24 cellular contexts compared by ENCODE assay signal in genomic region chr11:12950681-12951080, GRCh38. TPM values are rescaled to one million over a fixed set of nuclear protein-coding genes. Genes with fewer than 3 reads are reported as not detected.
DNase-seq lines count a peak whose midpoint lies in the region; ATAC-seq, FAIRE-seq and TF ChIP-seq lines count a peak whose summit lies in the region.
"Had no signal": no experiment of that assay in that cellular context is flagged by ENCODE, and none has a peak within 500 bp of the region (broad histone marks: within the 10 kb centered on the region; RNA-seq: fewer than 3 reads in every experiment).

No MANE protein-coding gene starts in this region.

- no peaks in the 10 kb centered on the region for H3K36me3 ChIP-seq in hepatocyte (replicated peaks; ENCODE audit: insufficient read depth, low read depth)
- H3K36me3 ChIP-seq: spleen had no signal

- no peak overlapping the region for H3K4me2 ChIP-seq in hepatocyte

- no peaks in the 10 kb centered on the region for H3K9me2 ChIP-seq in hepatocyte (replicated peaks; ENCODE audit: insufficient read depth)

- TF ChIP-seq CTCF in choroid plexus epithelial cell (conservative IDR thresholded peaks at IDR 0.05; ENCODE audit: low read depth, low read length) = no peak
- TF ChIP-seq CTCF in hepatocyte (IDR thresholded peaks at IDR 0.05; ENCODE audit: poor library complexity) = no peak

- no peak for FAIRE-seq in GM12892 (lab: Jason Lieb, UNC)
- FAIRE-seq: kidney had no signal

- H3K9me3 ChIP-seq in hepatocyte (ENCODE audit: low read depth) = peaks cover 11% of the 10 kb centered on the region

- DNase-seq in NCI-H2171 treated with DMSO at 0.1 percent for 48 hours (lab: John Stamatoyannopoulos, UW) (peak; percentile 10), NCI-H2171 (lab: John Stamatoyannopoulos, UW) (no peak), OCI-M1 (lab: John Stamatoyannopoulos, UW) (peak; percentile 52), choroid plexus epithelial cell (ENCODE audit: low read depth) (peak; percentile 43), skeletal muscle cell (ENCODE audit: low read depth) (peak; percentile 13), hepatocyte (ENCODE audit: low spot score) (no peak), GM12892 (ENCODE audit: insufficient read length) (no peak)
- DNase-seq: activated CD4-positive, alpha-beta T cell treated with anti-CD3 and anti-CD28 coated beads, Interleukin-2, amount 10 ng/mL, durations not matched to agents 24 days and 14 days; activated CD8-positive, alpha-beta memory T cell treated with anti-CD3 and anti-CD28 coated beads, Interleukin-2, amount 10 ng/mL, durations not matched to agents 7 days and 5 days; kidney; NCI-H1694; NCI-H446; occipital lobe; Right ventricle myocardium superior; spleen; T-helper 1 cell had no signal

- H4K20me1 ChIP-seq in hepatocyte (ENCODE audit: insufficient read depth, poor library complexity, severe bottlenecking) = no peaks in the 10 kb centered on the region

- H3K27ac ChIP-seq in hepatocyte = no peak overlapping the region
- H3K27ac ChIP-seq: coronary artery, HL-60, spleen had no signal

- no peaks in the 10 kb centered on the region for H3K4me1 ChIP-seq in hepatocyte (ENCODE audit: insufficient read depth)
- H3K4me1 ChIP-seq: spleen had no signal

- no peak for TF ChIP-seq POLR2A in GM12892 (IDR thresholded peaks at IDR 0.05; ENCODE audit: low read depth, low read length)

- no peaks in the 10 kb centered on the region for H3K79me2 ChIP-seq in hepatocyte

- H3K27me3 ChIP-seq in hepatocyte = no peaks in the 10 kb centered on the region

- no peak overlapping the region for H2AFZ ChIP-seq in hepatocyte

- no peak for ATAC-seq in HG03469 (IDR thresholded peaks at IDR 0.05; ENCODE audit: unreplicated experiment)
- ATAC-seq: activated CD8-positive, alpha-beta memory T cell treated with anti-CD3 and anti-CD28 coated beads, Interleukin-2, amount 10 ng/mL, durations not matched to agents 7 days and 5 days; activated naive CD4-positive, alpha-beta T cell treated with anti-CD3 and anti-CD28 coated beads, Interleukin-2, amount 50 U/mL, for 72 hours had no signal

- H3K4me3 ChIP-seq in choroid plexus epithelial cell (ENCODE audit: low read depth, low read length) = no peak overlapping the region
- no peak overlapping the region for H3K4me3 ChIP-seq in skeletal muscle cell (ENCODE audit: low read depth, low read length)
- no peak overlapping the region for H3K4me3 ChIP-seq in hepatocyte
- H3K4me3 ChIP-seq: coronary artery, lung, spleen had no signal

- 97% methylated on average over 1 of the region's 1 CpG for WGBS in hepatocyte (ENCODE audit: low lambda C conversion rate, missing lambda C conversion rate)

RNA-seq across cellular contexts. Expression of gene RASSF10, which starts 58.4 kb away (rescaled TPM):
- total RNA-seq in hepatocyte = 9.5 and 9.6 TPM in 2 replicates
- 0.17 and 0.53 TPM in 2 replicates for polyA plus RNA-seq in hepatocyte
- polyA plus RNA-seq in GM12892 (2012; ENCODE audit: missing spikeins) = not detected
- total RNA-seq: A172; activated CD4-positive, alpha-beta T cell treated with anti-CD3 and anti-CD28 coated beads, Interleukin-2, amount 10 ng/mL, durations not matched to agents 24 days and 14 days; activated CD8-positive, alpha-beta memory T cell treated with anti-CD3 and anti-CD28 coated beads, Interleukin-2, amount 10 ng/mL, durations not matched to agents 7 days and 5 days; activated naive CD4-positive, alpha-beta T cell treated with anti-CD3 and anti-CD28 coated beads, Interleukin-2, amount 50 U/mL, for 72 hours; spleen had no signal
- polyA plus RNA-seq: BJ, IgD-negative memory B cell, spleen had no signal

Comparison
In these comparisons a context has a peak if more than half of its experiments do, and no peak if none do; other contexts are left out.
1. DNase-seq: peak in NCI-H2171 treated with DMSO at 0.1 percent for 48 hours (single experiment), OCI-M1 (single experiment), choroid plexus epithelial cell (single experiment) and skeletal muscle cell (single experiment); none in NCI-H2171 (single experiment), hepatocyte (single experiment) and GM12892 (single experiment).